Comparison of ENCODE assay signal across 11 cellular contexts in genomic region chr11:1839924-1840779, GRCh38. TPM values are rescaled to one million over a fixed set of nuclear protein-coding genes. Genes with fewer than 3 reads are reported as not detected.
DNase-seq lines count a peak whose midpoint lies in the region; ATAC-seq and TF ChIP-seq lines count a peak whose summit lies in the region.
"Had no signal": no experiment of that assay in that cellular context is flagged by ENCODE, and none has a peak within 500 bp of the region (broad histone marks: within the 10 kb centered on the region; RNA-seq: fewer than 3 reads in every experiment).

No MANE protein-coding gene starts in this region.

- H3K36me3 Mint-ChIP-seq in nephron (ENCODE audit: low read depth) = no peaks in the 10 kb centered on the region

- ATAC-seq in body of pancreas (no peak), HG02973 (IDR thresholded peaks at IDR 0.05; ENCODE audit: unreplicated experiment) (no peak)

- WGBS in body of pancreas, 2 donors = 76 to 98% methylated on average over 10 to 23 of the region's 26 CpGs

- H3K4me1 Mint-ChIP-seq in nephron = peaks cover 14% of the 10 kb centered on the region

- no peaks in the 10 kb centered on the region for H3K9me3 Mint-ChIP-seq in nephron

- no peaks in the 10 kb centered on the region for H3K9me3 ChIP-seq in body of pancreas

- no peak for TF ChIP-seq POLR2A in body of pancreas (IDR thresholded peaks at IDR 0.05)

- peaks cover 79% of the 10 kb centered on the region for H3K4me1 ChIP-seq in body of pancreas

- peaks cover 3% of the 10 kb centered on the region for H3K27me3 ChIP-seq in HL-60 (ENCODE audit: insufficient read depth, poor library complexity, severe bottlenecking)
- H3K27me3 ChIP-seq in body of pancreas = no peaks in the 10 kb centered on the region

- in situ Hi-C loops in GM13977 (cut with MboI; ENCODE audit: low pct_unique_long_range_greater_than_20kb, low sequenced_read_pairs, unreplicated experiment) = no loop called here

- H3K4me3 Mint-ChIP-seq in nephron = peak overlapping the region in 2 of 3 experiments; percentile 41 to 74

- H3K27me3 Mint-ChIP-seq in nephron (ENCODE audit: low read depth) = peaks cover 1% of the 10 kb centered on the region

- no peak for TF ChIP-seq CTCF in GM13977 (IDR thresholded peaks at IDR 0.05; ENCODE audit: extremely low read depth, insufficient read depth, missing control alignments)
- TF ChIP-seq CTCF in HL-60 (IDR thresholded peaks at IDR 0.05; ENCODE audit: insufficient read depth, low read length) = peak; percentile 3
- TF ChIP-seq CTCF in body of pancreas (IDR thresholded peaks at IDR 0.05) = no peak
- no peak for TF ChIP-seq CTCF in nephron (IDR thresholded peaks at IDR 0.05; ENCODE audit: unreplicated experiment in 3 of 3)

- H3K36me3 ChIP-seq in body of pancreas (replicated peaks in 1 of 2; ENCODE audit: insufficient read depth in 1 of 2, low read depth in 2 of 2) = no peaks in the 10 kb centered on the region

- H3K27ac ChIP-seq in HL-60 (replicated peaks) (peak overlapping the region; percentile 70), body of pancreas (peak overlapping the region in 3 of 4 donors; percentile 94 to 98 (median 96))

- H3K4me3 ChIP-seq in HL-60 (replicated peaks; ENCODE audit: insufficient read depth, low read length) (peak overlapping the region; percentile 42), body of pancreas (no peak overlapping the region)

- H3K27ac Mint-ChIP-seq in nephron = no peak overlapping the region

- intact Hi-C loops in body of pancreas (cut with DNase I) = no loop called here

- DNase-seq in GM13977 (ENCODE audit: low spot score) (peak; percentile 83), HL-60 (ENCODE audit: low read depth in 1 of 2, low spot score in 1 of 2) (peak; percentile 70 to 91), body of pancreas (peak in 2 of 4 donors; percentile 31 to 69), COLO668 (lab: John Stamatoyannopoulos, UW; ENCODE audit: unreplicated experiment) (no peak), NCI-H748 (lab: John Stamatoyannopoulos, UW; ENCODE audit: unreplicated experiment) (no peak), NCI-H1105 treated with DMSO at 0.1 percent for 48 hours (lab: John Stamatoyannopoulos, UW) (no peak)
- DNase-seq: activated CD8-positive, alpha-beta memory T cell treated with anti-CD3 and anti-CD28 coated beads for 24 hours; NCI-H510A; stimulated activated CD4-positive, alpha-beta T cell treated with anti-CD3 and anti-CD28 coated beads, Interleukin-4, amount 100 ng/mL, for 1 hour had no signal

RNA-seq across cellular contexts. Expression of gene TNNI2, which starts 1.4 kb away (rescaled TPM):
- 1 to 10 TPM; 3.4 to 3.6 TPM for total RNA-seq in body of pancreas

RNA-seq across cellular contexts. Expression of gene SYT8, which starts 5.4 kb away (rescaled TPM):
- total RNA-seq in body of pancreas = 10 to 100 TPM in 1 of 2 donors, 1 to 10 TPM in 1; 6.0 to 32.6 TPM

RNA-seq across cellular contexts. Expression of gene LSP1, which starts 12.7 kb away (rescaled TPM):
- total RNA-seq in body of pancreas = 10 to 100 TPM in 1 of 2 donors, 1 to 10 TPM in 1; 9.9 to 11.5 TPM

RNA-seq across cellular contexts. Expression of gene PRR33, which starts 51.5 kb away (rescaled TPM):
- not detected for total RNA-seq in body of pancreas

Comparison
In these comparisons a context has a peak if more than half of its experiments do, and no peak if none do; other contexts are left out.
1. DNase-seq: peak in GM13977 (single experiment) and HL-60 (2 of 2); none in COLO668 (single experiment), NCI-H748 (single experiment) and NCI-H1105 treated with DMSO at 0.1 percent for 48 hours (single experiment).